Comparison of ENCODE assay signal across 24 cellular contexts in genomic region chr2:72028351-72028995, GRCh38.
DNase-seq lines count a peak whose midpoint lies in the region; ATAC-seq and TF ChIP-seq lines count a peak whose summit lies in the region.
"Had no signal": no experiment of that assay in that cellular context is flagged by ENCODE, and none has a peak within 500 bp of the region (broad histone marks: within the 10 kb centered on the region; RNA-seq: fewer than 3 reads in every experiment).

No MANE protein-coding gene starts in this region.

- no peaks in the 10 kb centered on the region for H3K27me3 ChIP-seq in lung (ENCODE audit: control insufficient read depth, insufficient read depth)
- H3K27me3 ChIP-seq in stomach, result peaks cover 0 to 10% (median 5%) of the 10 kb centered on the region in 3 donors
- H3K27me3 ChIP-seq: upper lobe of left lung had no signal

- H3K27ac Mint-ChIP-seq in activated CD4-positive, alpha-beta T cell treated with anti-CD3 and anti-CD28 coated beads, Interleukin-2, amount 10 ng/mL, durations not matched to agents 24 days and 14 days, result no peak overlapping the region
- H3K27ac Mint-ChIP-seq in activated CD4-positive, alpha-beta T cell treated with anti-CD3 and anti-CD28 coated beads for 36 hours, result no peak overlapping the region
- H3K27ac Mint-ChIP-seq: CD4-positive, alpha-beta T cell had no signal

- H3K4me1 Mint-ChIP-seq in activated CD4-positive, alpha-beta T cell treated with anti-CD3 and anti-CD28 coated beads, Interleukin-2, amount 10 ng/mL, durations not matched to agents 24 days and 14 days, result no peaks in the 10 kb centered on the region
- H3K4me1 Mint-ChIP-seq in activated CD4-positive, alpha-beta T cell treated with anti-CD3 and anti-CD28 coated beads for 36 hours, result no peaks in the 10 kb centered on the region
- H3K4me1 Mint-ChIP-seq: IgD-negative memory B cell had no signal

- no peaks in the 10 kb centered on the region for H3K9me3 Mint-ChIP-seq in activated CD4-positive, alpha-beta T cell treated with anti-CD3 and anti-CD28 coated beads, Interleukin-2, amount 10 ng/mL, durations not matched to agents 24 days and 14 days
- H3K9me3 Mint-ChIP-seq in activated CD4-positive, alpha-beta T cell treated with anti-CD3 and anti-CD28 coated beads for 36 hours (ENCODE audit: low read depth), result no peaks in the 10 kb centered on the region
- H3K9me3 Mint-ChIP-seq: CD4-positive, alpha-beta T cell had no signal

- POLR2A ChIA-PET in activated CD4-positive, alpha-beta T cell treated with anti-CD3 and anti-CD28 coated beads for 36 hours (lab: Charles Lee), result no interaction called here

- no peaks in the 10 kb centered on the region for H3K27me3 Mint-ChIP-seq in activated CD4-positive, alpha-beta T cell treated with anti-CD3 and anti-CD28 coated beads, Interleukin-2, amount 10 ng/mL, durations not matched to agents 24 days and 14 days
- H3K27me3 Mint-ChIP-seq in activated CD4-positive, alpha-beta T cell treated with anti-CD3 and anti-CD28 coated beads for 36 hours, result no peaks in the 10 kb centered on the region

- H3K4me3 Mint-ChIP-seq in activated CD4-positive, alpha-beta T cell treated with anti-CD3 and anti-CD28 coated beads, Interleukin-2, amount 10 ng/mL, durations not matched to agents 24 days and 14 days, result no peak overlapping the region
- no peak overlapping the region for H3K4me3 Mint-ChIP-seq in activated CD4-positive, alpha-beta T cell treated with anti-CD3 and anti-CD28 coated beads for 36 hours
- H3K4me3 Mint-ChIP-seq: CD4-positive, alpha-beta T cell; IgD-negative memory B cell had no signal

- DNase-seq in activated CD4-positive, alpha-beta T cell treated with anti-CD3 and anti-CD28 coated beads, Interleukin-2, amount 10 ng/mL, durations not matched to agents 24 days and 14 days, result peak; percentile 27
- no peak for DNase-seq in activated CD4-positive, alpha-beta T cell treated with anti-CD3 and anti-CD28 coated beads for 36 hours
- DNase-seq in activated CD8-positive, alpha-beta memory T cell treated with anti-CD3 and anti-CD28 coated beads, Interleukin-2, amount 50 U/mL, for 48 hours, result peak; percentile 25
- DNase-seq in lung (ENCODE audit: low spot score) (peak; percentile 25), stomach (peak; percentile 19)
- DNase-seq in stimulated activated CD4-positive, alpha-beta T cell treated with anti-CD3 and anti-CD28 coated beads, Interleukin-4, amount 100 ng/mL, for 4 hours, result no peak
- DNase-seq: activated CD4-positive, alpha-beta T cell treated with anti-CD3 and anti-CD28 coated beads for 4 hours; activated naive CD4-positive, alpha-beta T cell treated with anti-CD3 and anti-CD28 coated beads, Interleukin-2, amount 50 U/mL, for 16 hours; amniotic stem cell; effector memory CD4-positive, alpha-beta T cell; mesendoderm; NCI-H1048; NCI-H1694; OCI-M1; Right ventricle myocardium superior; small intestine; stimulated activated CD4-positive, alpha-beta T cell treated with anti-CD3 and anti-CD28 coated beads, Interleukin-1b, Interleukin-23, amount 100 ng/mL, for 48 hours had no signal

- no peak for ATAC-seq in activated CD4-positive, alpha-beta T cell treated with anti-CD3 and anti-CD28 coated beads for 36 hours
- ATAC-seq in lung (ENCODE audit: insufficient read depth, low FRiP score) (no peak), HG03565 (IDR thresholded peaks at IDR 0.05; ENCODE audit: unreplicated experiment) (no peak), HG03175 (IDR thresholded peaks at IDR 0.05; ENCODE audit: unreplicated experiment) (no peak)

- H3K4me1 ChIP-seq in lung (ENCODE audit: control insufficient read depth in 2 of 2, insufficient read depth in 2 of 2, low read length in 2 of 2) (peaks cover 0 to under 1% of the 10 kb centered on the region in 2 donors), stomach (no peaks in the 10 kb centered on the region)
- H3K4me1 ChIP-seq: upper lobe of left lung had no signal

- H3K36me3 Mint-ChIP-seq in activated CD4-positive, alpha-beta T cell treated with anti-CD3 and anti-CD28 coated beads, Interleukin-2, amount 10 ng/mL, durations not matched to agents 24 days and 14 days (ENCODE audit: low read depth), result no peaks in the 10 kb centered on the region
- H3K36me3 Mint-ChIP-seq in activated CD4-positive, alpha-beta T cell treated with anti-CD3 and anti-CD28 coated beads for 36 hours (ENCODE audit: low read depth), result no peaks in the 10 kb centered on the region

- no peaks in the 10 kb centered on the region for H3K36me3 ChIP-seq in lung (ENCODE audit: control insufficient read depth in 2 of 2, insufficient read depth in 2 of 2, low read length in 2 of 2)
- H3K36me3 ChIP-seq in stomach, result no peaks in the 10 kb centered on the region
- H3K36me3 ChIP-seq: upper lobe of left lung had no signal

- CTCF ChIA-PET in activated CD4-positive, alpha-beta T cell treated with anti-CD3 and anti-CD28 coated beads for 36 hours (lab: Charles Lee), result no interaction called here

- no peak overlapping the region for H3K4me3 ChIP-seq in lung
- H3K4me3 ChIP-seq in stomach, result no peak overlapping the region
- H3K4me3 ChIP-seq: GM23248, upper lobe of left lung had no signal

- whole genome bisulfite sequencing in lung, 2 donors, result 93 to 96% methylated on average over 12 of the region's 12 CpGs
- 86 to 93% (median 91%) methylated on average over 11 to 12 of the region's 12 CpGs for WGBS in stomach, 5 donors

- no peak for TF ChIP-seq CTCF in lung (IDR thresholded peaks at IDR 0.05; ENCODE audit: control extremely low read depth, extremely low read depth)
- TF ChIP-seq CTCF in stomach (IDR thresholded peaks at IDR 0.05), result no peak

- no peak overlapping the region for H3K27ac ChIP-seq in lung (ENCODE audit: low read depth in 1 of 2, low read length in 1 of 2)
- H3K27ac ChIP-seq in stomach, result no peak overlapping the region
- H3K27ac ChIP-seq: 22Rv1, GM23248, upper lobe of left lung had no signal

- intact Hi-C loops in activated CD4-positive, alpha-beta T cell treated with anti-CD3 and anti-CD28 coated beads, Interleukin-2, amount 10 ng/mL, durations not matched to agents 24 days and 14 days (cut with micrococcal nuclease), result no loop called here
- intact Hi-C loops in activated CD4-positive, alpha-beta T cell treated with anti-CD3 and anti-CD28 coated beads for 36 hours (cut with DNase I, micrococcal nuclease), result no loop called here
- intact Hi-C loops in stomach (cut with DNase I; ENCODE audit: low total_unique reads), result no loop called here

- H3K9me3 ChIP-seq in lung (ENCODE audit: control insufficient read depth in 2 of 2, insufficient read depth in 1 of 2, low read length in 1 of 2), result no peaks in the 10 kb centered on the region
- H3K9me3 ChIP-seq in stomach, result no peaks in the 10 kb centered on the region
- H3K9me3 ChIP-seq: upper lobe of left lung had no signal

- no peak for TF ChIP-seq POLR2A in stomach (IDR thresholded peaks at IDR 0.05)

- TF ChIP-seq EP300 in stomach (IDR thresholded peaks at IDR 0.05), result no peak

Comparison
In these comparisons a context has a peak if more than half of its experiments do, and no peak if none do; other contexts are left out.
1. DNase-seq: peak in activated CD4-positive, alpha-beta T cell treated with anti-CD3 and anti-CD28 coated beads, Interleukin-2, amount 10 ng/mL, durations not matched to agents 24 days and 14 days (single experiment), activated CD8-positive, alpha-beta memory T cell treated with anti-CD3 and anti-CD28 coated beads, Interleukin-2, amount 50 U/mL, for 48 hours (single experiment), lung (single experiment) and stomach (single experiment); none in activated CD4-positive, alpha-beta T cell treated with anti-CD3 and anti-CD28 coated beads for 36 hours (single experiment) and stimulated activated CD4-positive, alpha-beta T cell treated with anti-CD3 and anti-CD28 coated beads, Interleukin-4, amount 100 ng/mL, for 4 hours (0 of 2).